Comparison of ENCODE assay signal across 15 cellular contexts in genomic region chr2:120893874-120894584, GRCh38.
DNase-seq lines count a peak whose midpoint lies in the region; ATAC-seq and TF ChIP-seq lines count a peak whose summit lies in the region.
"Had no signal": no experiment of that assay in that cellular context is flagged by ENCODE, and none has a peak within 500 bp of the region (broad histone marks: within the 10 kb centered on the region; RNA-seq: fewer than 3 reads in every experiment).

No MANE protein-coding gene starts in this region.

- H3K9me3 ChIP-seq in iPS-18c (ENCODE audit: control insufficient read depth, insufficient read depth, low read length) (peaks cover 4% of the 10 kb centered on the region), prostate gland (no peaks in the 10 kb centered on the region)

- H3K27me3 ChIP-seq in H7 (ENCODE audit: control insufficient read depth, insufficient read depth, low read length) (no peaks in the 10 kb centered on the region), prostate gland (replicated peaks; ENCODE audit: insufficient read depth) (no peaks in the 10 kb centered on the region)

- H3K4me3 ChIP-seq in H7 (ENCODE audit: insufficient read depth, low read depth, low read length), result no peak overlapping the region
- 0 out of 2 replicates have a peak overlapping the region, but pooled peaks have one; percentile 5 for H3K4me3 ChIP-seq in iPS-18c (ENCODE audit: insufficient read depth, low read depth, low read length)
- H3K4me3 ChIP-seq in prostate gland, result no peak overlapping the region

- H3K36me3 ChIP-seq in H7 (replicated peaks; ENCODE audit: control insufficient read depth, insufficient read depth, low read length) (no peaks in the 10 kb centered on the region), prostate gland (no peaks in the 10 kb centered on the region)

- DNase-seq in H7 (peak; percentile 87), prostate gland (ENCODE audit: low spot score) (no peak), NAMALWA (ENCODE audit: low spot score) (no peak), cerebellar nuclear complex (lab: John Stamatoyannopoulos, UW) (no peak), NCI-H2081 treated with DMSO at 0.1 percent for 48 hours (lab: John Stamatoyannopoulos, UW) (no peak)
- DNase-seq: cortex of kidney; KG1; NCI-H1694; NCI-H524; RPMI8226; stimulated activated naive B cell treated with anti-CD40 and anti-IgM and Interleukin-4, amounts not matched to agents 10 μg/mL and 1 μg/mL and 100 μg/mL, for 72 hours had no signal

- H3K4me3 Mint-ChIP-seq in brain, result peak overlapping the region; percentile 27 to 73 (median 66)
- H3K4me3 Mint-ChIP-seq: activated naive CD4-positive, alpha-beta T cell treated with anti-CD3 and anti-CD28 coated beads, Interleukin-2, amount 50 U/mL, for 24 hours; stimulated activated naive B cell treated with anti-CD40 and anti-IgM and Interleukin-4, amounts not matched to agents 10 μg/mL and 1 μg/mL and 100 μg/mL, for 72 hours had no signal

- TF ChIP-seq CTCF in brain (conservative IDR thresholded peaks at IDR 0.05) (no peak), prostate gland (IDR thresholded peaks at IDR 0.05) (no peak)

- intact Hi-C loops in prostate gland (cut with DNase I), result no loop called here

- no peaks in the 10 kb centered on the region for H3K36me3 Mint-ChIP-seq in brain
- H3K36me3 Mint-ChIP-seq: activated naive CD4-positive, alpha-beta T cell treated with anti-CD3 and anti-CD28 coated beads, Interleukin-2, amount 50 U/mL, for 24 hours; stimulated activated naive B cell treated with anti-CD40 and anti-IgM and Interleukin-4, amounts not matched to agents 10 μg/mL and 1 μg/mL and 100 μg/mL, for 72 hours had no signal

- H3K9me3 Mint-ChIP-seq in brain, result peaks cover 0 to 2% (median 0%) of the 10 kb centered on the region in 5 experiments
- H3K9me3 Mint-ChIP-seq: activated naive CD4-positive, alpha-beta T cell treated with anti-CD3 and anti-CD28 coated beads, Interleukin-2, amount 50 U/mL, for 24 hours; stimulated activated naive B cell treated with anti-CD40 and anti-IgM and Interleukin-4, amounts not matched to agents 10 μg/mL and 1 μg/mL and 100 μg/mL, for 72 hours had no signal

- no peaks in the 10 kb centered on the region for H3K4me1 ChIP-seq in prostate gland (replicated peaks)

- peak overlapping the region; percentile 24 for H3K27ac ChIP-seq in prostate gland

- WGBS in prostate gland, result 82% methylated on average over 18 of the region's 18 CpGs

- no peaks in the 10 kb centered on the region for H3K27me3 Mint-ChIP-seq in brain
- H3K27me3 Mint-ChIP-seq: activated naive CD4-positive, alpha-beta T cell treated with anti-CD3 and anti-CD28 coated beads, Interleukin-2, amount 50 U/mL, for 24 hours; stimulated activated naive B cell treated with anti-CD40 and anti-IgM and Interleukin-4, amounts not matched to agents 10 μg/mL and 1 μg/mL and 100 μg/mL, for 72 hours had no signal

- no peak for ATAC-seq in HG02763 (IDR thresholded peaks at IDR 0.05; ENCODE audit: unreplicated experiment)
- ATAC-seq: stimulated activated naive B cell treated with anti-CD40 and anti-IgM and Interleukin-4, amounts not matched to agents 10 μg/mL and 1 μg/mL and 100 μg/mL, for 72 hours had no signal

- peak overlapping the region; percentile 76 to 97 (median 90) for H3K27ac Mint-ChIP-seq in brain
- H3K27ac Mint-ChIP-seq: activated naive CD4-positive, alpha-beta T cell treated with anti-CD3 and anti-CD28 coated beads, Interleukin-2, amount 50 U/mL, for 24 hours; stimulated activated naive B cell treated with anti-CD40 and anti-IgM and Interleukin-4, amounts not matched to agents 10 μg/mL and 1 μg/mL and 100 μg/mL, for 72 hours had no signal

- H3K4me1 Mint-ChIP-seq in brain, result peaks cover 89% of the 10 kb centered on the region
- H3K4me1 Mint-ChIP-seq: activated naive CD4-positive, alpha-beta T cell treated with anti-CD3 and anti-CD28 coated beads, Interleukin-2, amount 50 U/mL, for 24 hours; stimulated activated naive B cell treated with anti-CD40 and anti-IgM and Interleukin-4, amounts not matched to agents 10 μg/mL and 1 μg/mL and 100 μg/mL, for 72 hours had no signal

- no peak for TF ChIP-seq POLR2A in prostate gland (IDR thresholded peaks at IDR 0.05)
